1 cellular context compared by ENCODE assay signal in genomic region chr10:72740526-72740925, GRCh38.
TF ChIP-seq lines count a peak whose summit lies in the region.

No MANE protein-coding gene starts in this region.

TF ChIP-seq in IMR-90, 13 proteins besides CTCF, POLR2A, EP300 and RAD21 (continued from another document):
- TF ChIP-seq NFE2L2 (IDR thresholded peaks at IDR 0.05; ENCODE audit: low read depth, low read length) = no peak
- TF ChIP-seq SMC3 (IDR thresholded peaks at IDR 0.05; ENCODE audit: low read depth, low read length) = no peak
- no peak for TF ChIP-seq ELK1 (IDR thresholded peaks at IDR 0.05; ENCODE audit: borderline replicate concordance, low read depth, low read length)
- no peak for TF ChIP-seq MAZ (IDR thresholded peaks at IDR 0.05; ENCODE audit: borderline replicate concordance, low read depth, low read length)
TF ChIP-seq in IMR-90: peak in this region for 0.
